ENCODE assay signal across 23 cellular contexts in the genomic region with DNA sequence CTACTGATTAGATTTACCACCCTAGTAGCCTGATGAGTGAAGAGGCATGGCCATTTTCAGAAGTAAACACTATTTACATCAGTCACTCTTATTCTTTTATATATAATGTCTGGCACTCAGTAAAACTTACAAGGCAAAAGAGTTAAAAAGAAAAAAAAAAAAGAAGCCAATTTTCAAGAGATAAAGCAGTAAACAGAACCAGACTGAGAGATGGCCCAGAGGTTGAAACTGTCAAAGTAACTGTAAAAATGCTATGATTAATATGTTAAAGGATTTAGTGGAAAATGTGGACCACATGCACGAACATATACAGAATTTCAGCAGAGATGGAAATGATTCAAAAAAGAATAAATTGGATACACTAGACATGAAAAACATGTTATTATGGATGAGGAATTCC. TPM values are rescaled to one million over a fixed set of nuclear protein-coding genes. Genes with fewer than 3 reads are reported as not detected.
DNase-seq lines count a peak whose midpoint lies in the region; ATAC-seq, FAIRE-seq and TF ChIP-seq lines count a peak whose summit lies in the region.
"Had no signal": no experiment of that assay in that cellular context is flagged by ENCODE, and none has a peak within 500 bp of the region (broad histone marks: within the 10 kb centered on the region; RNA-seq: fewer than 3 reads in every experiment).

No MANE protein-coding gene starts in this region.

- in situ Hi-C loops in K562 (cut with MboI): no loop called here

- H3K27me3 ChIP-seq in K562 (ENCODE audit: control insufficient read depth in 2 of 2, insufficient read depth in 2 of 2, low read length in 2 of 2): no peaks in the 10 kb centered on the region

- BruUV-seq in K562 (replicated peaks; lab: Mats Ljungman, UMichigan): no TSS peak

- no peaks in the 10 kb centered on the region for H3K27me3 Mint-ChIP-seq in activated T-cell treated with anti-CD3 and anti-CD28 coated beads, Interleukin-2, amount 50 U/mL, for 72 hours (ENCODE audit: low read depth)
- no peaks in the 10 kb centered on the region for H3K27me3 Mint-ChIP-seq in stimulated activated memory B cell treated with anti-CD40 and anti-IgM and Interleukin-4, amounts not matched to agents 10 μg/mL and 1 μg/mL and 100 μg/mL, for 72 hours
- H3K27me3 Mint-ChIP-seq: B cell; CD4-positive, alpha-beta T cell had no signal

- 70% methylated on average over 1 of the region's 1 CpG for WGBS in K562 (ENCODE audit: insufficient coverage, low coverage, missing lambda C conversion rate)

- CTCF ChIA-PET in K562 (lab: Yijun Ruan, JAX; ENCODE audit: low intra/inter-chr PET ratio): no interaction called here

- H3K4me3 Mint-ChIP-seq in activated T-cell treated with anti-CD3 and anti-CD28 coated beads, Interleukin-2, amount 50 U/mL, for 72 hours: peak overlapping the region in 1 of 2 donors; percentile 20
- no peak overlapping the region for H3K4me3 Mint-ChIP-seq in stimulated activated memory B cell treated with anti-CD40 and anti-IgM and Interleukin-4, amounts not matched to agents 10 μg/mL and 1 μg/mL and 100 μg/mL, for 72 hours
- H3K4me3 Mint-ChIP-seq: B cell; CD8-positive, alpha-beta T cell had no signal

- H3K36me3 ChIP-seq in K562 (ENCODE audit: control insufficient read depth, insufficient read depth, low read length): no peaks in the 10 kb centered on the region

- no peak overlapping the region for H3K4me2 ChIP-seq in K562 (ENCODE audit: insufficient read depth, low read length)
- H3K4me2 ChIP-seq: A549; BLaER1 treated with 17β-estradiol and CSF1 and Interleukin-3, amounts not matched to agents 10 nM and 100 nM had no signal

- no peak for TF ChIP-seq EP300 in K562 (IDR thresholded peaks at IDR 0.05; ENCODE audit: low read length)

- TF ChIP-seq RAD21 in K562 (CRISPR knock-in tag; conservative IDR thresholded peaks at IDR 0.05 in 1 of 2, IDR thresholded peaks at IDR 0.05 in 1 of 2): no peak

- no peaks in the 10 kb centered on the region for H4K20me1 ChIP-seq in K562 (replicated peaks; ENCODE audit: control insufficient read depth, insufficient read depth, low read length)
- H4K20me1 ChIP-seq: BLaER1 treated with 17β-estradiol and CSF1 and Interleukin-3, amounts not matched to agents 10 nM and 100 nM had no signal

- no peak for ATAC-seq in activated T-cell treated with anti-CD3 and anti-CD28 coated beads, Interleukin-2, amount 50 U/mL, for 72 hours (replicated peaks in 1 of 2)
- no peak for ATAC-seq in K562
- ATAC-seq in stimulated activated memory B cell treated with anti-CD40 and anti-IgM and Interleukin-4, amounts not matched to agents 10 μg/mL and 1 μg/mL and 100 μg/mL, for 72 hours: no peak
- ATAC-seq: A549; CD8-positive, alpha-beta T cell had no signal

- no peak overlapping the region for H3K4me3 ChIP-seq in K562
- H3K4me3 ChIP-seq: A549; BLaER1 treated with 17β-estradiol and CSF1 and Interleukin-3, amounts not matched to agents 10 nM and 100 nM had no signal

- no peak for TF ChIP-seq CTCF in K562 (IDR thresholded peaks at IDR 0.05 in 2 of 3, conservative IDR thresholded peaks at IDR 0.05 in 1 of 3; ENCODE audit: insufficient read depth in 2 of 3, low read depth in 1 of 3, low read length in 3 of 3)

- no peak overlapping the region for H3K9ac ChIP-seq in K562 (ENCODE audit: insufficient read depth in 1 of 2, low read depth in 2 of 2, low read length in 2 of 2)
- H3K9ac ChIP-seq: BLaER1 treated with 17β-estradiol and CSF1 and Interleukin-3, amounts not matched to agents 10 nM and 100 nM had no signal

- TF ChIP-seq POLR2A in K562 (conservative IDR thresholded peaks at IDR 0.05): no peak

- no peak for DNase-seq in activated T-cell treated with anti-CD3 and anti-CD28 coated beads, Interleukin-2, amount 50 U/mL, for 72 hours
- DNase-seq in activated T-cell treated with anti-CD3 and anti-CD28 coated beads for 4 hours: no peak
- DNase-seq in K562 (ENCODE audit: extremely low read depth in 1 of 4, low spot score in 3 of 4): no peak
- no peak for DNase-seq in KG1 (lab: John Stamatoyannopoulos, UW)
- DNase-seq in activated naive CD4-positive, alpha-beta T cell (lab: John Stamatoyannopoulos, UW): no peak
- DNase-seq: AML-193; Caco-2; Calu3; CD4-positive, alpha-beta T cell; CD8-positive, alpha-beta T cell; DMS79 treated with DMSO at 0.1 percent for 48 hours; GF-D8 had no signal

- intact Hi-C loops in K562 (cut with micrococcal nuclease): no loop called here

- no peak overlapping the region for H2AFZ ChIP-seq in K562 (ENCODE audit: low read depth, low read length)

- H3K79me2 ChIP-seq in K562 (ENCODE audit: control insufficient read depth, insufficient read depth, low read length): no peaks in the 10 kb centered on the region

- H3K36me3 Mint-ChIP-seq in activated T-cell treated with anti-CD3 and anti-CD28 coated beads, Interleukin-2, amount 50 U/mL, for 72 hours (ENCODE audit: insufficient read depth in 2 of 2): peaks cover 5 to 9% of the 10 kb centered on the region in 2 donors
- peaks cover 21% of the 10 kb centered on the region for H3K36me3 Mint-ChIP-seq in stimulated activated memory B cell treated with anti-CD40 and anti-IgM and Interleukin-4, amounts not matched to agents 10 μg/mL and 1 μg/mL and 100 μg/mL, for 72 hours

- no peaks in the 10 kb centered on the region; a peak in 1 of 5 replicates for H3K4me1 ChIP-seq in K562 (replicated peaks in 1 of 2; ENCODE audit: control insufficient read depth in 2 of 2, insufficient read depth in 2 of 2, low read length in 2 of 2)
- H3K4me1 ChIP-seq: A549, Caco-2 had no signal

- POLR2A ChIA-PET in K562 (lab: Yijun Ruan, JAX): interaction anchor here (1.1 kb wide), 1 partner anchor 9 kb away, joined by 3 read pairs; no protein-coding TSS in a partner anchor

- H3K9me1 ChIP-seq in K562 (ENCODE audit: control insufficient read depth, insufficient read depth, low read length): no peaks in the 10 kb centered on the region

- H3K27ac Mint-ChIP-seq in activated T-cell treated with anti-CD3 and anti-CD28 coated beads, Interleukin-2, amount 50 U/mL, for 72 hours: peak overlapping the region; percentile 90
- H3K27ac Mint-ChIP-seq in stimulated activated memory B cell treated with anti-CD40 and anti-IgM and Interleukin-4, amounts not matched to agents 10 μg/mL and 1 μg/mL and 100 μg/mL, for 72 hours: peak overlapping the region; percentile 65
- H3K27ac Mint-ChIP-seq: B cell; CD4-positive, alpha-beta T cell; CD8-positive, alpha-beta T cell had no signal

- no peak for FAIRE-seq in K562 (lab: Jason Lieb, UNC)
- FAIRE-seq: A549, D721Med, G401.6, GM12891, GM19239 had no signal

- peaks cover 27% of the 10 kb centered on the region for H3K4me1 Mint-ChIP-seq in activated T-cell treated with anti-CD3 and anti-CD28 coated beads, Interleukin-2, amount 50 U/mL, for 72 hours (ENCODE audit: low read depth)
- no peaks in the 10 kb centered on the region for H3K4me1 Mint-ChIP-seq in stimulated activated memory B cell treated with anti-CD40 and anti-IgM and Interleukin-4, amounts not matched to agents 10 μg/mL and 1 μg/mL and 100 μg/mL, for 72 hours
- H3K4me1 Mint-ChIP-seq: B cell had no signal

- H3K27ac ChIP-seq in K562 (ENCODE audit: extremely low read depth, low read depth, low read length): no peak overlapping the region
- H3K27ac ChIP-seq: 22Rv1; A549; BLaER1 treated with 17β-estradiol and CSF1 and Interleukin-3, amounts not matched to agents 10 nM and 100 nM; C4-2B had no signal

- peaks cover 4 to 8% of the 10 kb centered on the region in 2 donors for H3K9me3 Mint-ChIP-seq in activated T-cell treated with anti-CD3 and anti-CD28 coated beads, Interleukin-2, amount 50 U/mL, for 72 hours
- peaks cover 6% of the 10 kb centered on the region for H3K9me3 Mint-ChIP-seq in stimulated activated memory B cell treated with anti-CD40 and anti-IgM and Interleukin-4, amounts not matched to agents 10 μg/mL and 1 μg/mL and 100 μg/mL, for 72 hours

- peaks cover 2% of the 10 kb centered on the region for H3K9me3 ChIP-seq in K562 (replicated peaks; ENCODE audit: control insufficient read depth, insufficient read depth, low read depth, low read length)

RNA-seq across cellular contexts. Expression of gene GPR150, which starts 6.4 kb away (rescaled TPM):
- total RNA-seq in activated T-cell treated with anti-CD3 and anti-CD28 coated beads, Interleukin-2, amount 50 U/mL, for 72 hours: 1 to 10 TPM; 1.1 to 1.7 TPM
- not detected in 2 replicates for total RNA-seq in K562 (2011; cell fraction: chromatin; rRNA removed; ENCODE audit: low replicate concordance)
- not detected in 2 replicates for total RNA-seq in K562 (2011; cell fraction: nucleolus; rRNA removed)
- not detected in 2 replicates for total RNA-seq in K562 (2011; cell fraction: nucleoplasm; rRNA removed)
- total RNA-seq in K562 (2014; rRNA removed) (not detected in 2 replicates), K562 (2014; rRNA removed; fragmentation: Illumina TruSeq; extraction: Trizol) (not detected in 2 replicates), K562 (2015; rRNA removed; fragmentation: Illumina TruSeq; extraction: Trizol) (not detected in 2 replicates), K562 (2021) (not detected in 2 replicates)
- polyA plus RNA-seq in K562 (2011; rRNA removed) (not detected in 2 replicates), K562 (2014; fragmentation: Illumina TruSeq; extraction: Trizol) (not detected in 2 replicates), K562 (2014; fragmentation: Nextera tagmentation; extraction: Ambion mirVana) (not detected), K562 (2014; rRNA removed) (not detected in 2 replicates)
- polyA plus RNA-seq in K562 (2011; cell fraction: cytosol; rRNA removed): not detected in 2 replicates
- polyA plus RNA-seq in K562 (2011; cell fraction: nucleus; rRNA removed): not detected in 2 replicates
- not detected in 2 replicates for polyA plus RNA-seq in K562 (2012)
- polyA minus RNA-seq in K562 (2011; rRNA and poly(A)+ RNA removed): not detected in 2 replicates
- not detected in 2 replicates for polyA minus RNA-seq in K562 (2011; cell fraction: cytosol; rRNA and poly(A)+ RNA removed)
- polyA minus RNA-seq in K562 (2011; cell fraction: nucleus; rRNA and poly(A)+ RNA removed): not detected in 2 replicates
- total RNA-seq: A172 had no signal

RNA-seq across cellular contexts. Expression of gene RFESD, which starts 33.1 kb away (rescaled TPM):
- total RNA-seq in activated T-cell treated with anti-CD3 and anti-CD28 coated beads, Interleukin-2, amount 50 U/mL, for 72 hours: 1 to 10 TPM; 4.0 to 4.8 TPM
- 53.1 and 146 TPM in 2 replicates for total RNA-seq in K562 (2011; cell fraction: chromatin; rRNA removed; ENCODE audit: low replicate concordance)
- 30.5 and 38.8 TPM in 2 replicates for total RNA-seq in K562 (2011; cell fraction: nucleolus; rRNA removed)
- 87.9 and 144 TPM in 2 replicates for total RNA-seq in K562 (2011; cell fraction: nucleoplasm; rRNA removed)
- total RNA-seq in K562 (2014; rRNA removed) (59.6 and 62.3 TPM in 2 replicates), K562 (2014; rRNA removed; fragmentation: Illumina TruSeq; extraction: Trizol) (192 and 220 TPM in 2 replicates), K562 (2015; rRNA removed; fragmentation: Illumina TruSeq; extraction: Trizol) (128 and 140 TPM in 2 replicates), K562 (2021) (128 and 129 TPM in 2 replicates)
- polyA plus RNA-seq in K562 (2011; rRNA removed) (106 and 218 TPM in 2 replicates), K562 (2014; fragmentation: Illumina TruSeq; extraction: Trizol) (120 and 129 TPM in 2 replicates), K562 (2014; fragmentation: Nextera tagmentation; extraction: Ambion mirVana) (100 to 1,000 TPM; 506 to 600 TPM), K562 (2014; rRNA removed) (102 and 125 TPM in 2 replicates)
- 21.1 and 32.0 TPM in 2 replicates for polyA plus RNA-seq in K562 (2011; cell fraction: cytosol; rRNA removed)
- polyA plus RNA-seq in K562 (2011; cell fraction: nucleus; rRNA removed): 44.8 and 55.3 TPM in 2 replicates
- polyA plus RNA-seq in K562 (2012): 47.8 and 127 TPM in 2 replicates
- 78.8 and 104 TPM in 2 replicates for polyA minus RNA-seq in K562 (2011; rRNA and poly(A)+ RNA removed)
- polyA minus RNA-seq in K562 (2011; cell fraction: cytosol; rRNA and poly(A)+ RNA removed): 27.6 and 34.3 TPM in 2 replicates
- 66.6 and 78.3 TPM in 2 replicates for polyA minus RNA-seq in K562 (2011; cell fraction: nucleus; rRNA and poly(A)+ RNA removed)

RNA-seq across cellular contexts. Expression of gene ARSK, which starts 58.6 kb away (rescaled TPM):
- total RNA-seq in activated T-cell treated with anti-CD3 and anti-CD28 coated beads, Interleukin-2, amount 50 U/mL, for 72 hours: 1 to 10 TPM; 6.4 to 7.2 TPM
- total RNA-seq in K562 (2011; cell fraction: chromatin; rRNA removed; ENCODE audit: low replicate concordance): 5.1 and 20.8 TPM in 2 replicates
- total RNA-seq in K562 (2011; cell fraction: nucleolus; rRNA removed): 4.8 and 7.0 TPM in 2 replicates
- total RNA-seq in K562 (2011; cell fraction: nucleoplasm; rRNA removed): 9.5 and 11.5 TPM in 2 replicates
- total RNA-seq in K562 (2014; rRNA removed): 5.2 and 6.4 TPM in 2 replicates
- total RNA-seq in K562 (2014; rRNA removed; fragmentation: Illumina TruSeq; extraction: Trizol): 6.8 and 7.7 TPM in 2 replicates
- 7.1 and 8.0 TPM in 2 replicates for total RNA-seq in K562 (2015; rRNA removed; fragmentation: Illumina TruSeq; extraction: Trizol)
- 5.5 and 6.1 TPM in 2 replicates for total RNA-seq in K562 (2021)
- polyA plus RNA-seq in K562 (2011; rRNA removed): 6.6 and 9.4 TPM in 2 replicates
- 3.3 and 4.7 TPM in 2 replicates for polyA plus RNA-seq in K562 (2011; cell fraction: cytosol; rRNA removed)
- 2.4 and 2.5 TPM in 2 replicates for polyA plus RNA-seq in K562 (2011; cell fraction: nucleus; rRNA removed)
- polyA plus RNA-seq in K562 (2012): 7.2 and 7.4 TPM in 2 replicates
- 8.5 and 8.9 TPM in 2 replicates for polyA plus RNA-seq in K562 (2014; fragmentation: Illumina TruSeq; extraction: Trizol)
- 1 to 10 TPM; 2.7 to 2.8 TPM for polyA plus RNA-seq in K562 (2014; fragmentation: Nextera tagmentation; extraction: Ambion mirVana)
- polyA plus RNA-seq in K562 (2014; rRNA removed): 9.1 and 12.3 TPM in 2 replicates
- 11.8 TPM in 2 replicates for polyA minus RNA-seq in K562 (2011; rRNA and poly(A)+ RNA removed)
- polyA minus RNA-seq in K562 (2011; cell fraction: cytosol; rRNA and poly(A)+ RNA removed): 2.9 and 4.4 TPM in 2 replicates
- polyA minus RNA-seq in K562 (2011; cell fraction: nucleus; rRNA and poly(A)+ RNA removed): 5.5 and 8.1 TPM in 2 replicates

RNA-seq across cellular contexts. Expression of gene SKIC3, which starts 58.7 kb away (rescaled TPM):
- 100 to 1,000 TPM; 104 to 112 TPM for total RNA-seq in activated T-cell treated with anti-CD3 and anti-CD28 coated beads, Interleukin-2, amount 50 U/mL, for 72 hours
- 52.7 and 299 TPM in 2 replicates for total RNA-seq in K562 (2011; cell fraction: chromatin; rRNA removed; ENCODE audit: low replicate concordance)
- total RNA-seq in K562 (2011; cell fraction: nucleolus; rRNA removed): 21.8 and 35.8 TPM in 2 replicates
- total RNA-seq in K562 (2011; cell fraction: nucleoplasm; rRNA removed): 65.2 and 78.6 TPM in 2 replicates
- total RNA-seq in K562 (2014; rRNA removed) (37.7 and 38.1 TPM in 2 replicates), K562 (2014; rRNA removed; fragmentation: Illumina TruSeq; extraction: Trizol) (65.7 and 78.5 TPM in 2 replicates), K562 (2015; rRNA removed; fragmentation: Illumina TruSeq; extraction: Trizol) (62.2 and 63.9 TPM in 2 replicates), K562 (2021) (54.0 and 54.4 TPM in 2 replicates)
- polyA plus RNA-seq in K562 (2011; rRNA removed) (65.9 and 72.4 TPM in 2 replicates), K562 (2014; fragmentation: Illumina TruSeq; extraction: Trizol) (33.8 and 37.6 TPM in 2 replicates), K562 (2014; fragmentation: Nextera tagmentation; extraction: Ambion mirVana) (10 to 100 TPM; 35.1 to 44.1 TPM), K562 (2014; rRNA removed) (29.4 and 30.7 TPM in 2 replicates)
- 8.7 and 18.9 TPM in 2 replicates for polyA plus RNA-seq in K562 (2011; cell fraction: cytosol; rRNA removed)
- polyA plus RNA-seq in K562 (2011; cell fraction: nucleus; rRNA removed): 45.8 and 107 TPM in 2 replicates
- 27.8 and 38.9 TPM in 2 replicates for polyA plus RNA-seq in K562 (2012)
- 177 and 186 TPM in 2 replicates for polyA minus RNA-seq in K562 (2011; rRNA and poly(A)+ RNA removed)
- polyA minus RNA-seq in K562 (2011; cell fraction: cytosol; rRNA and poly(A)+ RNA removed): 30.2 and 42.8 TPM in 2 replicates
- 66.2 and 144 TPM in 2 replicates for polyA minus RNA-seq in K562 (2011; cell fraction: nucleus; rRNA and poly(A)+ RNA removed)

Comparison
In these comparisons a context has a peak if more than half of its experiments do, and no peak if none do; other contexts are left out.
1. RNA of gene RFESD, which starts 33.1 kb away (total RNA-seq): 30.5 to 220 TPM in K562; 4.0 to 4.8 TPM in activated T-cell treated with anti-CD3 and anti-CD28 coated beads, Interleukin-2, amount 50 U/mL, for 72 hours; every median in the first group is over 4 times any median in the second.